Comparison of ENCODE assay signal across 20 cellular contexts in genomic region chr1:89815040-89815439, GRCh38. TPM values are rescaled to one million over a fixed set of nuclear protein-coding genes. Genes with fewer than 3 reads are reported as not detected.
DNase-seq lines count a peak whose midpoint lies in the region; ATAC-seq, FAIRE-seq and TF ChIP-seq lines count a peak whose summit lies in the region.
"Had no signal": no experiment of that assay in that cellular context is flagged by ENCODE, and none has a peak within 500 bp of the region (broad histone marks: within the 10 kb centered on the region; RNA-seq: fewer than 3 reads in every experiment).

No MANE protein-coding gene starts in this region.

- no peak for DNase-seq in CD14-positive monocyte (ENCODE audit: low spot score)
- DNase-seq in HL-60 (ENCODE audit: low read depth in 1 of 2, low spot score in 1 of 2): no peak
- no peak for DNase-seq in astrocyte (ENCODE audit: low read depth)
- no peak for DNase-seq in memory B cell (ENCODE audit: low spot score in 2 of 2)
- no peak for DNase-seq in NCI-H226
- no peak for DNase-seq in NCI-H82 (lab: John Stamatoyannopoulos, UW)
- DNase-seq in stimulated activated naive CD4-positive, alpha-beta T cell (lab: John Stamatoyannopoulos, UW): no peak
- no peak for DNase-seq in brain microvascular endothelial cell
- DNase-seq: CD4-positive, alpha-beta T cell; DMS53; H7; NCI-H1048; NCI-H1417; NCI-H1694; NCI-H2171 treated with DMSO at 0.1 percent for 48 hours; NCI-H524 treated with DMSO at 0.1 percent for 48 hours; T-helper 17 cell had no signal

- no peaks in the 10 kb centered on the region for H3K4me1 ChIP-seq in astrocyte (ENCODE audit: insufficient read depth, low read length)

- ATAC-seq in memory B cell (ENCODE audit: low read depth): no peak
- ATAC-seq: T-helper 17 cell had no signal

- H3K9me3 Mint-ChIP-seq in CD14-positive monocyte (peaks cover 0 to 8% (median 0%) of the 10 kb centered on the region in 7 donors), astrocyte (ENCODE audit: unreplicated experiment) (no peaks in the 10 kb centered on the region), memory B cell (no peaks in the 10 kb centered on the region)
- H3K9me3 Mint-ChIP-seq: CD4-positive, alpha-beta T cell had no signal

- no peak overlapping the region for H3K4me2 ChIP-seq in astrocyte (ENCODE audit: low read length)

- H3K27me3 Mint-ChIP-seq in CD14-positive monocyte (ENCODE audit: low read depth in 3 of 3): no peaks in the 10 kb centered on the region
- H3K27me3 Mint-ChIP-seq in astrocyte (ENCODE audit: low read depth, unreplicated experiment): no peaks in the 10 kb centered on the region
- no peaks in the 10 kb centered on the region for H3K27me3 Mint-ChIP-seq in memory B cell

- H3K36me3 ChIP-seq in astrocyte (ENCODE audit: insufficient read depth, low read length) (no peaks in the 10 kb centered on the region), brain microvascular endothelial cell (replicated peaks) (no peaks in the 10 kb centered on the region)

- H3K4me3 Mint-ChIP-seq in CD14-positive monocyte (no peak overlapping the region), astrocyte (ENCODE audit: unreplicated experiment) (no peak overlapping the region), memory B cell (no peak overlapping the region)
- H3K4me3 Mint-ChIP-seq: CD4-positive, alpha-beta T cell; T-helper 17 cell had no signal

- H3K27ac Mint-ChIP-seq in CD14-positive monocyte (peak overlapping the region; percentile 83 to 97 (median 91)), astrocyte (ENCODE audit: unreplicated experiment) (no peak overlapping the region), memory B cell (peak overlapping the region; percentile 5)
- H3K27ac Mint-ChIP-seq: CD4-positive, alpha-beta T cell; T-helper 17 cell had no signal

- H3K27me3 ChIP-seq in HL-60 (ENCODE audit: insufficient read depth, poor library complexity, severe bottlenecking): no peaks in the 10 kb centered on the region
- peaks cover 7% of the 10 kb centered on the region for H3K27me3 ChIP-seq in astrocyte (ENCODE audit: insufficient read depth, low read length)
- no peaks in the 10 kb centered on the region for H3K27me3 ChIP-seq in brain microvascular endothelial cell (replicated peaks)

- H3K36me3 Mint-ChIP-seq in CD14-positive monocyte: no peaks in the 10 kb centered on the region
- no peaks in the 10 kb centered on the region for H3K36me3 Mint-ChIP-seq in astrocyte (ENCODE audit: low read depth, unreplicated experiment)
- peaks cover 2% of the 10 kb centered on the region for H3K36me3 Mint-ChIP-seq in memory B cell

- no peak overlapping the region for H3K9ac ChIP-seq in astrocyte (ENCODE audit: low read length)

- H3K4me3 ChIP-seq in HL-60 (replicated peaks; ENCODE audit: insufficient read depth, low read length) (no peak overlapping the region), astrocyte (ENCODE audit: insufficient read depth, low read depth, low read length) (no peak overlapping the region), brain microvascular endothelial cell (ENCODE audit: low read depth, low read length) (no peak overlapping the region)
- H3K4me3 ChIP-seq: SK-N-MC had no signal

- no peaks in the 10 kb centered on the region for H3K79me2 ChIP-seq in astrocyte (ENCODE audit: insufficient read depth, low read length)

- peaks cover 90% of the 10 kb centered on the region for H3K4me1 Mint-ChIP-seq in CD14-positive monocyte
- H3K4me1 Mint-ChIP-seq in astrocyte (ENCODE audit: low read depth, unreplicated experiment): peaks cover 9% of the 10 kb centered on the region
- peaks cover 22% of the 10 kb centered on the region for H3K4me1 Mint-ChIP-seq in memory B cell

- FAIRE-seq in astrocyte (lab: Jason Lieb, UNC): peak; percentile 47
- FAIRE-seq: G401.6, RCC 7860 had no signal

- H2AFZ ChIP-seq in astrocyte (ENCODE audit: low read depth, low read length): no peak overlapping the region

- intact Hi-C loops in CD14-positive monocyte (cut with micrococcal nuclease): loop anchor here in 1 of 2 donors (2.0 kb wide), 1 partner anchor 14 kb away; no protein-coding TSS in a partner anchor

- in situ Hi-C loops in brain microvascular endothelial cell (cut with HindIII; ENCODE audit: low pct_ligation_motif_present, low sequenced_read_pairs): loop anchor here (25.0 kb wide), 1 partner anchor 172 kb away; the partner anchor contains the start of gene ZNF326

- TF ChIP-seq CTCF in CD14-positive monocyte (IDR thresholded peaks at IDR 0.05) (no peak), HL-60 (IDR thresholded peaks at IDR 0.05; ENCODE audit: insufficient read depth, low read length) (no peak), astrocyte (IDR thresholded peaks at IDR 0.05; ENCODE audit: insufficient read depth, low read depth, low read length) (no peak), brain microvascular endothelial cell (IDR thresholded peaks at IDR 0.05; ENCODE audit: low read depth, low read length, missing control alignments) (no peak)

- H3K9me3 ChIP-seq in astrocyte (ENCODE audit: insufficient read depth, low read depth, low read length): no peaks in the 10 kb centered on the region

- no peaks in the 10 kb centered on the region for H4K20me1 ChIP-seq in astrocyte (ENCODE audit: insufficient read depth, low read length)

- H3K27ac ChIP-seq in HL-60 (replicated peaks) (peak overlapping the region; percentile 61), astrocyte (ENCODE audit: low read depth, low read length) (no peak overlapping the region), brain microvascular endothelial cell (no peak overlapping the region)
- H3K27ac ChIP-seq: SK-N-MC had no signal

RNA-seq across cellular contexts. Expression of gene LRRC8D, which starts 5.8 kb away (rescaled TPM):
- polyA plus RNA-seq in CD14-positive monocyte: 10 to 100 TPM; 28.0 to 42.9 TPM
- 34.1 and 36.9 TPM in 2 replicates for total RNA-seq in astrocyte
